ENCODE assay signal across 8 cellular contexts in genomic region chr17:42744283-42744805, GRCh38. TPM values are rescaled to one million over a fixed set of nuclear protein-coding genes. Genes with fewer than 3 reads are reported as not detected.
DNase-seq lines count a peak whose midpoint lies in the region; ATAC-seq and TF ChIP-seq lines count a peak whose summit lies in the region.

No MANE protein-coding gene starts in this region.

- TF ChIP-seq CTCF in AG09309 (IDR thresholded peaks at IDR 0.05; ENCODE audit: control insufficient read depth, insufficient read depth, low read depth, low read length, missing control alignments) = no peak
- TF ChIP-seq CTCF in esophagus squamous epithelium (IDR thresholded peaks at IDR 0.05) = no peak
- TF ChIP-seq CTCF in natural killer cell (IDR thresholded peaks at IDR 0.05) = no peak

- H3K4me3 ChIP-seq in AG09309 (ENCODE audit: control insufficient read depth, low read depth, low read length) (peak overlapping the region; percentile 91), esophagus squamous epithelium (peak overlapping the region; percentile 86 to 90 (median 87))

- no peaks in the 10 kb centered on the region for H3K9me3 ChIP-seq in esophagus squamous epithelium

- peaks cover 5 to 7% of the 10 kb centered on the region in 2 donors for H3K27me3 Mint-ChIP-seq in natural killer cell (ENCODE audit: low read depth in 2 of 2)

- H3K36me3 Mint-ChIP-seq in natural killer cell = no peaks in the 10 kb centered on the region

- peaks cover 0 to 4% (median 0%) of the 10 kb centered on the region in 3 donors for H3K36me3 ChIP-seq in esophagus squamous epithelium

- peaks cover 9 to 42% (median 20%) of the 10 kb centered on the region in 3 donors for H3K4me1 ChIP-seq in esophagus squamous epithelium

- intact Hi-C loops in esophagus squamous epithelium (cut with DNase I) (no loop called here), natural killer cell (cut with micrococcal nuclease) (no loop called here)

- TF ChIP-seq POLR2A in esophagus squamous epithelium (IDR thresholded peaks at IDR 0.05) = no peak

- peak overlapping the region; percentile 71 to 87 for H3K27ac Mint-ChIP-seq in natural killer cell

- ATAC-seq in GM18867 (IDR thresholded peaks at IDR 0.05; ENCODE audit: unreplicated experiment) = peak; percentile 52
- peak; percentile 51 for ATAC-seq in HG03135 (IDR thresholded peaks at IDR 0.05; ENCODE audit: unreplicated experiment)
- peak; percentile 66 to 70 (median 70) for ATAC-seq in natural killer cell

- H3K27me3 ChIP-seq in esophagus squamous epithelium = no peaks in the 10 kb centered on the region

- peak overlapping the region; percentile 96 to 98 (median 98) for H3K27ac ChIP-seq in esophagus squamous epithelium

- no peaks in the 10 kb centered on the region for H3K9me3 Mint-ChIP-seq in natural killer cell

- H3K4me1 Mint-ChIP-seq in natural killer cell = peaks cover 14 to 16% of the 10 kb centered on the region in 2 donors

- H3K4me3 Mint-ChIP-seq in natural killer cell = peak overlapping the region; percentile 90

- DNase-seq in AG09309 (ENCODE audit: low read depth) = no peak
- peak; percentile 91 for DNase-seq in NCI-H774 (lab: John Stamatoyannopoulos, UW)
- peak; percentile 69 for DNase-seq in activated T-cell treated with anti-CD3 and anti-CD28 coated beads for 48 hours (ENCODE audit: low read depth)
- no peak for DNase-seq in esophagus squamous epithelium (lab: John Stamatoyannopoulos, UW)
- DNase-seq in natural killer cell = peak; percentile 50
- peak in 4 of 6 experiments; percentile 30 to 74 (median 68) for DNase-seq in stimulated activated naive CD4-positive, alpha-beta T cell (lab: John Stamatoyannopoulos, UW)

- WGBS in esophagus squamous epithelium, 2 donors = 0 to 2% methylated on average over 18 to 20 of the region's 32 CpGs

RNA-seq across cellular contexts. Expression of gene EZH1, which starts 0.5 kb away (rescaled TPM):
- total RNA-seq in esophagus squamous epithelium (10 to 100 TPM; 13.4 to 49.2 (median 22.0) TPM), natural killer cell (10 to 100 TPM; 68.8 to 92.7 (median 74.1) TPM)

RNA-seq across cellular contexts. Expression of gene RAMP2, which starts 16.7 kb away (rescaled TPM):
- total RNA-seq in esophagus squamous epithelium (10 to 100 TPM in 2 of 4 donors, 1 to 10 TPM in 1, not detected in 1; 4.7 to 23.3 (median 11.8) TPM), natural killer cell (not detected)

RNA-seq across cellular contexts. Expression of gene VPS25, which starts 28.9 kb away (rescaled TPM):
- total RNA-seq in esophagus squamous epithelium = 10 to 100 TPM; 78.6 to 93.6 (median 83.0) TPM
- total RNA-seq in natural killer cell = 10 to 100 TPM; 39.9 to 46.4 (median 41.5) TPM

RNA-seq across cellular contexts. Expression of gene WNK4, which starts 36.1 kb away (rescaled TPM):
- total RNA-seq in esophagus squamous epithelium (10 to 100 TPM in 1 of 4 donors, 1 to 10 TPM in 1, under 1 TPM in 2; 0.40 to 14.7 (median 3.9) TPM), natural killer cell (under 1 TPM in 2 of 3 donors, not detected in 1; 0.09 to 0.13 TPM)

RNA-seq across cellular contexts. Expression of gene COA3, which starts 54.2 kb away (rescaled TPM):
- total RNA-seq in esophagus squamous epithelium (100 to 1,000 TPM in 1 of 4 donors, 10 to 100 TPM in 3; 76.4 to 101 (median 94.8) TPM), natural killer cell (10 to 100 TPM; 12.9 to 19.3 (median 13.1) TPM)

Comparison
In these comparisons a context has a peak if more than half of its experiments do, and no peak if none do; other contexts are left out.
1. DNase-seq: peak in NCI-H774 (single experiment), activated T-cell treated with anti-CD3 and anti-CD28 coated beads for 48 hours (single experiment), natural killer cell (single experiment) and stimulated activated naive CD4-positive, alpha-beta T cell (4 of 6); none in AG09309 (single experiment) and esophagus squamous epithelium (single experiment).
2. Peak in every context shown above with its lines, with median percentiles within 50 percentile points of each other: ATAC-seq.